Comparison of ENCODE assay signal across 18 cellular contexts in the genomic region with DNA sequence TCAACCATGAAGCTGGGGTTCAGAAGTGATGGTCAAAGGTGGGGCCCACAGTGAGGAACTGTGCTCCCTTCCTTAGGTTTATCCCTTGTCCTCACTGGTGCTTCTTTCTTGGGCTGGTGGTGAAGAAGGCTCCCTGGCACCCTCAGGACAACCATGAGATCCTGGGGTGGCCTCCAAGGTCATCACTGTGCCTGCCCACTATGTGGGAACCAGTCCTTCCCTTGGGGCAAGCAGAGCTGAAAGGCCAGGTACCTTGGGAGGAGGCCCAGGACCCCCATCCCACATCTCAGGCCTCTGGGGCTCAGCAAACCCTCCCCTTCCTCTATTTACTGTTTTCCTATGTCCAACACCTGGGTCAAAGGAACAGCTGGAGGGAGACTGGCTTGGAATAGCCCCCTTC. TPM values are rescaled to one million over a fixed set of nuclear protein-coding genes. Genes with fewer than 3 reads are reported as not detected.
DNase-seq lines count a peak whose midpoint lies in the region; ATAC-seq and TF ChIP-seq lines count a peak whose summit lies in the region.
"Had no signal": no experiment of that assay in that cellular context is flagged by ENCODE, and none has a peak within 500 bp of the region (broad histone marks: within the 10 kb centered on the region; RNA-seq: fewer than 3 reads in every experiment).

No MANE protein-coding gene starts in this region.

- H3K9ac ChIP-seq in BLaER1 = no peak overlapping the region

- CTCF ChIA-PET in HEK293 (lab: Yijun Ruan, JAX) = interaction anchor here (0.6 to 8.3 kb wide), 8 partner anchors 10 to 897 kb away, joined by 3 to 99 read pairs (median 4); partner anchors contain the start of genes PHF24 and RPP25L

- no peak for ATAC-seq in sciatic nerve
- ATAC-seq: GM23338 had no signal

- peak overlapping the region; percentile 64 for H3K27ac Mint-ChIP-seq in dendritic cell treated with granulocyte-macrophage colony-stimulating factor and Interleukin-4, amounts not matched to agents 40 ng/mL and 50 ng/mL, for 4 days
- no peak overlapping the region for H3K27ac Mint-ChIP-seq in activated T-helper 1 cell treated with anti-CD3 and anti-CD28 coated beads, Interleukin-12 subunit alpha, Interleukin-12 subunit beta, Interleukin-2, Interleukin-4 antibody, amounts not matched to agents 30 ng/mL and 10 ng/mL and 1 ng/mL, durations not matched to agents 14 hours and 24 hours and 36 hours
- H3K27ac Mint-ChIP-seq: CD4-positive, alpha-beta T cell; GM23338; HFFc6 had no signal

- H3K4me3 Mint-ChIP-seq in dendritic cell treated with granulocyte-macrophage colony-stimulating factor and Interleukin-4, amounts not matched to agents 40 ng/mL and 50 ng/mL, for 4 days = no peak overlapping the region
- no peak overlapping the region for H3K4me3 Mint-ChIP-seq in activated T-helper 1 cell treated with anti-CD3 and anti-CD28 coated beads, Interleukin-12 subunit alpha, Interleukin-12 subunit beta, Interleukin-2, Interleukin-4 antibody, amounts not matched to agents 30 ng/mL and 10 ng/mL and 1 ng/mL, durations not matched to agents 14 hours and 24 hours and 36 hours
- H3K4me3 Mint-ChIP-seq: CD4-positive, alpha-beta T cell; GM23338; HFFc6 had no signal

- no peaks in the 10 kb centered on the region for H4K20me1 ChIP-seq in BLaER1

- TF ChIP-seq EP300 in sigmoid colon (IDR thresholded peaks at IDR 0.05) = no peak

- H3K9me3 ChIP-seq in BLaER1 (no peaks in the 10 kb centered on the region), HEK293 (ENCODE audit: control insufficient read depth, insufficient read depth, low read depth, low read length) (no peaks in the 10 kb centered on the region), sigmoid colon (no peaks in the 10 kb centered on the region)

- H3K9me3 Mint-ChIP-seq in dendritic cell treated with granulocyte-macrophage colony-stimulating factor and Interleukin-4, amounts not matched to agents 40 ng/mL and 50 ng/mL, for 4 days = no peaks in the 10 kb centered on the region
- H3K9me3 Mint-ChIP-seq in activated T-helper 1 cell treated with anti-CD3 and anti-CD28 coated beads, Interleukin-12 subunit alpha, Interleukin-12 subunit beta, Interleukin-2, Interleukin-4 antibody, amounts not matched to agents 30 ng/mL and 10 ng/mL and 1 ng/mL, durations not matched to agents 14 hours and 24 hours and 36 hours = no peaks in the 10 kb centered on the region
- H3K9me3 Mint-ChIP-seq: CD4-positive, alpha-beta T cell; GM23338; HFFc6 had no signal

- peaks cover 30% of the 10 kb centered on the region for H3K4me1 Mint-ChIP-seq in dendritic cell treated with granulocyte-macrophage colony-stimulating factor and Interleukin-4, amounts not matched to agents 40 ng/mL and 50 ng/mL, for 4 days (ENCODE audit: low read depth)
- H3K4me1 Mint-ChIP-seq in activated T-helper 1 cell treated with anti-CD3 and anti-CD28 coated beads, Interleukin-12 subunit alpha, Interleukin-12 subunit beta, Interleukin-2, Interleukin-4 antibody, amounts not matched to agents 30 ng/mL and 10 ng/mL and 1 ng/mL, durations not matched to agents 14 hours and 24 hours and 36 hours (ENCODE audit: low read depth) = peaks cover 4% of the 10 kb centered on the region

- TF ChIP-seq CTCF in HEK293 (tag by site-specific recombination; IDR thresholded peaks at IDR 0.05) = no peak
- no peak for TF ChIP-seq CTCF in sigmoid colon (IDR thresholded peaks at IDR 0.05)

- H3K27ac ChIP-seq in BLaER1 = no peak overlapping the region
- no peak overlapping the region for H3K27ac ChIP-seq in HEK293 (ENCODE audit: extremely low read depth, low read depth, low read length)
- H3K27ac ChIP-seq in sigmoid colon = no peak overlapping the region

- no peaks in the 10 kb centered on the region for H3K36me3 ChIP-seq in BLaER1
- no peaks in the 10 kb centered on the region for H3K36me3 ChIP-seq in HEK293 (ENCODE audit: control insufficient read depth in 2 of 2, insufficient read depth in 1 of 2, low read length in 2 of 2)
- H3K36me3 ChIP-seq in sigmoid colon = no peaks in the 10 kb centered on the region

- H3K27me3 ChIP-seq in BLaER1 = no peaks in the 10 kb centered on the region
- H3K27me3 ChIP-seq in sigmoid colon = no peaks in the 10 kb centered on the region

- H3K4me3 ChIP-seq in BLaER1 = no peak overlapping the region
- no peak overlapping the region for H3K4me3 ChIP-seq in HEK293 (ENCODE audit: low read depth, low read length)
- no peak overlapping the region for H3K4me3 ChIP-seq in sigmoid colon
- H3K4me3 ChIP-seq: GM23338 had no signal

- H3K27me3 Mint-ChIP-seq in dendritic cell treated with granulocyte-macrophage colony-stimulating factor and Interleukin-4, amounts not matched to agents 40 ng/mL and 50 ng/mL, for 4 days = peaks cover 14% of the 10 kb centered on the region
- H3K27me3 Mint-ChIP-seq in activated T-helper 1 cell treated with anti-CD3 and anti-CD28 coated beads, Interleukin-12 subunit alpha, Interleukin-12 subunit beta, Interleukin-2, Interleukin-4 antibody, amounts not matched to agents 30 ng/mL and 10 ng/mL and 1 ng/mL, durations not matched to agents 14 hours and 24 hours and 36 hours (ENCODE audit: insufficient read depth) = peaks cover 4% of the 10 kb centered on the region
- H3K27me3 Mint-ChIP-seq: CD4-positive, alpha-beta T cell had no signal

- intact Hi-C loops in dendritic cell treated with granulocyte-macrophage colony-stimulating factor and Interleukin-4, amounts not matched to agents 40 ng/mL and 50 ng/mL, for 4 days (cut with micrococcal nuclease) = no loop called here
- intact Hi-C loops in sigmoid colon (cut with DNase I) = no loop called here
- intact Hi-C loops in sciatic nerve (cut with DNase I) = no loop called here
- intact Hi-C loops in activated T-helper 1 cell treated with anti-CD3 and anti-CD28 coated beads, Interleukin-12 subunit alpha, Interleukin-12 subunit beta, Interleukin-2, Interleukin-4 antibody, amounts not matched to agents 30 ng/mL and 10 ng/mL and 1 ng/mL, durations not matched to agents 14 hours and 24 hours and 36 hours (cut with micrococcal nuclease) = no loop called here

- DNase-seq in sigmoid colon (peak; percentile 51), sciatic nerve (ENCODE audit: low spot score) (no peak), SK-N-DZ (ENCODE audit: low spot score) (no peak)
- no peak for DNase-seq in activated T-helper 1 cell treated with anti-CD3 and anti-CD28 coated beads, Interleukin-12 subunit alpha, Interleukin-12 subunit beta, Interleukin-2, Interleukin-4 antibody, amounts not matched to agents 30 ng/mL and 10 ng/mL and 1 ng/mL, durations not matched to agents 14 hours and 24 hours and 36 hours (ENCODE audit: low spot score)
- DNase-seq: 8988T; CD4-positive, alpha-beta T cell; DMS153; DMS79; HCEC 1CT; HFFc6; IMR-90 had no signal

- H3K4me1 ChIP-seq in BLaER1 (peaks cover 18% of the 10 kb centered on the region), HEK293 (ENCODE audit: control insufficient read depth, insufficient read depth, low read length) (no peaks in the 10 kb centered on the region), sigmoid colon (no peaks in the 10 kb centered on the region)

- peak overlapping the region; percentile 47 for H3K4me2 ChIP-seq in BLaER1
- H3K4me2 ChIP-seq: GM23338 had no signal

- no peaks in the 10 kb centered on the region for H3K36me3 Mint-ChIP-seq in dendritic cell treated with granulocyte-macrophage colony-stimulating factor and Interleukin-4, amounts not matched to agents 40 ng/mL and 50 ng/mL, for 4 days (ENCODE audit: low read depth)
- H3K36me3 Mint-ChIP-seq in activated T-helper 1 cell treated with anti-CD3 and anti-CD28 coated beads, Interleukin-12 subunit alpha, Interleukin-12 subunit beta, Interleukin-2, Interleukin-4 antibody, amounts not matched to agents 30 ng/mL and 10 ng/mL and 1 ng/mL, durations not matched to agents 14 hours and 24 hours and 36 hours (ENCODE audit: low read depth) = no peaks in the 10 kb centered on the region

- TF ChIP-seq POLR2A in sigmoid colon (IDR thresholded peaks at IDR 0.05) = no peak

- POLR2A ChIA-PET in HEK293 (lab: Yijun Ruan, JAX) = no interaction called here

RNA-seq across cellular contexts. Expression of gene CCL19, which starts 0.5 kb away (rescaled TPM):
- total RNA-seq in sigmoid colon = 1 to 10 TPM in 1 of 4 donors, not detected in 3; 5.8 TPM
- polyA plus RNA-seq in sigmoid colon = 100 to 1,000 TPM in 1 of 3 donors, 1 to 10 TPM in 2; 1.8 to 415 (median 1.8) TPM
- total RNA-seq in sciatic nerve = 1.3 TPM
- total RNA-seq in activated T-helper 1 cell treated with anti-CD3 and anti-CD28 coated beads, Interleukin-12 subunit alpha, Interleukin-12 subunit beta, Interleukin-2, Interleukin-4 antibody, amounts not matched to agents 30 ng/mL and 10 ng/mL and 1 ng/mL, durations not matched to agents 14 hours and 24 hours and 36 hours = not detected in 2 replicates
- polyA plus RNA-seq in SK-N-DZ (2014; cell fraction: cytosol; rRNA removed) = not detected in 2 replicates
- not detected in 2 replicates for polyA plus RNA-seq in SK-N-DZ (2014; cell fraction: nucleus; rRNA removed)
- total RNA-seq: A673; CD4-positive, alpha-beta T cell; Daoy; GM23338; HFFc6; IMR-90 had no signal
- polyA plus RNA-seq: AG04450, GM23338, IMR-90 had no signal

RNA-seq across cellular contexts. Expression of gene CCL21, which starts 18.4 kb away (rescaled TPM):
- total RNA-seq in sigmoid colon = 100 to 1,000 TPM in 3 of 4 donors, 10 to 100 TPM in 1; 61.6 to 214 (median 160) TPM
- polyA plus RNA-seq in sigmoid colon = 100 to 1,000 TPM in 1 of 3 donors, 10 to 100 TPM in 1, 1 to 10 TPM in 1; 1.4 to 204 (median 41.4) TPM
- not detected for total RNA-seq in sciatic nerve
- total RNA-seq in activated T-helper 1 cell treated with anti-CD3 and anti-CD28 coated beads, Interleukin-12 subunit alpha, Interleukin-12 subunit beta, Interleukin-2, Interleukin-4 antibody, amounts not matched to agents 30 ng/mL and 10 ng/mL and 1 ng/mL, durations not matched to agents 14 hours and 24 hours and 36 hours = not detected in 2 replicates
- not detected in 2 replicates for polyA plus RNA-seq in SK-N-DZ (2014; cell fraction: cytosol; rRNA removed)
- polyA plus RNA-seq in SK-N-DZ (2014; cell fraction: nucleus; rRNA removed) = not detected in 2 replicates
- total RNA-seq: A673; CD4-positive, alpha-beta T cell; Daoy; GM23338; HFFc6; IMR-90 had no signal
- polyA plus RNA-seq: AG04450, GM23338, IMR-90 had no signal

RNA-seq across cellular contexts. Expression of gene CCL27, which starts 29.1 kb away (rescaled TPM):
- not detected for total RNA-seq in sigmoid colon
- polyA plus RNA-seq in sigmoid colon = under 1 TPM in 1 of 3 donors, not detected in 2; 0.63 TPM
- not detected for total RNA-seq in sciatic nerve
- 0.62 TPM in 1 of 2 replicates, not detected in the other for total RNA-seq in activated T-helper 1 cell treated with anti-CD3 and anti-CD28 coated beads, Interleukin-12 subunit alpha, Interleukin-12 subunit beta, Interleukin-2, Interleukin-4 antibody, amounts not matched to agents 30 ng/mL and 10 ng/mL and 1 ng/mL, durations not matched to agents 14 hours and 24 hours and 36 hours
- 0.39 TPM in 1 of 2 replicates, not detected in the other for polyA plus RNA-seq in SK-N-DZ (2014; cell fraction: cytosol; rRNA removed)
- 1.7 and 4.0 TPM in 2 replicates for polyA plus RNA-seq in SK-N-DZ (2014; cell fraction: nucleus; rRNA removed)
- total RNA-seq: A673; CD4-positive, alpha-beta T cell; Daoy; GM23338 had no signal
- polyA plus RNA-seq: AG04450, GM23338 had no signal

RNA-seq across cellular contexts. Expression of gene IL11RA, which starts 39.6 kb away (rescaled TPM):
- total RNA-seq in sigmoid colon = 100 to 1,000 TPM in 1 of 4 donors, 10 to 100 TPM in 3; 67.3 to 110 (median 90.7) TPM
- polyA plus RNA-seq in sigmoid colon = 10 to 100 TPM in 1 of 3 donors, 1 to 10 TPM in 2; 1.4 to 14.8 (median 7.2) TPM
- 31.3 TPM for total RNA-seq in sciatic nerve
- total RNA-seq in activated T-helper 1 cell treated with anti-CD3 and anti-CD28 coated beads, Interleukin-12 subunit alpha, Interleukin-12 subunit beta, Interleukin-2, Interleukin-4 antibody, amounts not matched to agents 30 ng/mL and 10 ng/mL and 1 ng/mL, durations not matched to agents 14 hours and 24 hours and 36 hours = 29.9 and 30.3 TPM in 2 replicates
- 47.3 and 63.7 TPM in 2 replicates for polyA plus RNA-seq in SK-N-DZ (2014; cell fraction: cytosol; rRNA removed)
- 133 and 136 TPM in 2 replicates for polyA plus RNA-seq in SK-N-DZ (2014; cell fraction: nucleus; rRNA removed)

RNA-seq across cellular contexts. Expression of gene GALT, which starts 45.1 kb away (rescaled TPM):
- total RNA-seq in sigmoid colon (10 to 100 TPM; 28.8 to 51.0 (median 33.1) TPM), sciatic nerve (48.9 TPM)
- polyA plus RNA-seq in sigmoid colon = 10 to 100 TPM; 15.6 to 44.8 (median 21.7) TPM
- 72.0 and 73.7 TPM in 2 replicates for total RNA-seq in activated T-helper 1 cell treated with anti-CD3 and anti-CD28 coated beads, Interleukin-12 subunit alpha, Interleukin-12 subunit beta, Interleukin-2, Interleukin-4 antibody, amounts not matched to agents 30 ng/mL and 10 ng/mL and 1 ng/mL, durations not matched to agents 14 hours and 24 hours and 36 hours
- 24.7 and 30.4 TPM in 2 replicates for polyA plus RNA-seq in SK-N-DZ (2014; cell fraction: cytosol; rRNA removed)
- 199 and 201 TPM in 2 replicates for polyA plus RNA-seq in SK-N-DZ (2014; cell fraction: nucleus; rRNA removed)

Comparison
In these comparisons a context has a peak if more than half of its experiments do, and no peak if none do; other contexts are left out.
1. RNA of gene CCL21, which starts 18.4 kb away (total RNA-seq): 61.6 to 214 TPM in sigmoid colon; not detected in sciatic nerve (single experiment) and not detected in activated T-helper 1 cell treated with anti-CD3 and anti-CD28 coated beads, Interleukin-12 subunit alpha, Interleukin-12 subunit beta, Interleukin-2, Interleukin-4 antibody, amounts not matched to agents 30 ng/mL and 10 ng/mL and 1 ng/mL, durations not matched to agents 14 hours and 24 hours and 36 hours; every median in the first group is over 10 times any median in the second.